Comparison of ENCODE assay signal across 1 cellular context in the genomic region with DNA sequence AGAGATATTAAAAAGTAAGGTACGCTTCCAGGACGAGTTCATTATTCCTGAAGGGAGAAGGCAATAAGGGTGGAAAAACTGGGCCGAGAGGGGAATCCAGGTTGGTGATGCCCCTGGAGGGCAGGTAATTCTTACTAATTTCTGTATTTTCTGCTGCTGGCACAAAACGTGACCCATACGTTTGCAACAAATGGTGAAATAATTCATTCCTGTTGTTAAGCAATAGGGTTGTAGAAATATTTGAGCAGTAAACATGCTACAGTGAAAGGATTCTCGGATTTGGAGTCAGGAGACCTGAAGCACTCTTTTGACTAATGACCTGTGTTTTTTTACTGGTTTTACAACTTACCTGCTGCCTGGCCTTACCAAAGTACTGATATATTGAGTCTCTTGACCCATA.
TF ChIP-seq lines count a peak whose summit lies in the region.

No MANE protein-coding gene starts in this region.

TF ChIP-seq in K562, 482 proteins besides CTCF, POLR2A, EP300 and RAD21:
- 0 out of 2 replicates have a peak, but pooled peaks have one; percentile 40 for TF ChIP-seq ZNF175 (CRISPR knock-in tag; IDR thresholded peaks at IDR 0.05; ENCODE audit: low read depth)
- TF ChIP-seq, protein P1, sequence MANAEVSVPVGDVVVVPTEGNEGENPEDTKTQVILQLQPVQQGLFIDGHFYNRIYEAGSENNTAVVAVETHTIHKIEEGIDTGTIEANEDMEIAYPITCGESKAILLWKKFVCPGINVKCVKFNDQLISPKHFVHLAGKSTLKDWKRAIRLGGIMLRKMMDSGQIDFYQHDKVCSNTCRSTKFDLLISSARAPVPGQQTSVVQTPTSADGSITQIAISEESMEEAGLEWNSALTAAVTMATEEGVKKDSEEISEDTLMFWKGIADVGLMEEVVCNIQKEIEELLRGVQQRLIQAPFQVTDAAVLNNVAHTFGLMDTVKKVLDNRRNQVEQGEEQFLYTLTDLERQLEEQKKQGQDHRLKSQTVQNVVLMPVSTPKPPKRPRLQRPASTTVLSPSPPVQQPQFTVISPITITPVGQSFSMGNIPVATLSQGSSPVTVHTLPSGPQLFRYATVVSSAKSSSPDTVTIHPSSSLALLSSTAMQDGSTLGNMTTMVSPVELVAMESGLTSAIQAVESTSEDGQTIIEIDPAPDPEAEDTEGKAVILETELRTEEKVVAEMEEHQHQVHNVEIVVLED (CRISPR knock-in tag; IDR thresholded peaks at IDR 0.05), result no peak
- no peak for TF ChIP-seq ZNF589 (CRISPR knock-in tag; IDR thresholded peaks at IDR 0.05; ENCODE audit: low read depth)
- TF ChIP-seq, protein P2, sequence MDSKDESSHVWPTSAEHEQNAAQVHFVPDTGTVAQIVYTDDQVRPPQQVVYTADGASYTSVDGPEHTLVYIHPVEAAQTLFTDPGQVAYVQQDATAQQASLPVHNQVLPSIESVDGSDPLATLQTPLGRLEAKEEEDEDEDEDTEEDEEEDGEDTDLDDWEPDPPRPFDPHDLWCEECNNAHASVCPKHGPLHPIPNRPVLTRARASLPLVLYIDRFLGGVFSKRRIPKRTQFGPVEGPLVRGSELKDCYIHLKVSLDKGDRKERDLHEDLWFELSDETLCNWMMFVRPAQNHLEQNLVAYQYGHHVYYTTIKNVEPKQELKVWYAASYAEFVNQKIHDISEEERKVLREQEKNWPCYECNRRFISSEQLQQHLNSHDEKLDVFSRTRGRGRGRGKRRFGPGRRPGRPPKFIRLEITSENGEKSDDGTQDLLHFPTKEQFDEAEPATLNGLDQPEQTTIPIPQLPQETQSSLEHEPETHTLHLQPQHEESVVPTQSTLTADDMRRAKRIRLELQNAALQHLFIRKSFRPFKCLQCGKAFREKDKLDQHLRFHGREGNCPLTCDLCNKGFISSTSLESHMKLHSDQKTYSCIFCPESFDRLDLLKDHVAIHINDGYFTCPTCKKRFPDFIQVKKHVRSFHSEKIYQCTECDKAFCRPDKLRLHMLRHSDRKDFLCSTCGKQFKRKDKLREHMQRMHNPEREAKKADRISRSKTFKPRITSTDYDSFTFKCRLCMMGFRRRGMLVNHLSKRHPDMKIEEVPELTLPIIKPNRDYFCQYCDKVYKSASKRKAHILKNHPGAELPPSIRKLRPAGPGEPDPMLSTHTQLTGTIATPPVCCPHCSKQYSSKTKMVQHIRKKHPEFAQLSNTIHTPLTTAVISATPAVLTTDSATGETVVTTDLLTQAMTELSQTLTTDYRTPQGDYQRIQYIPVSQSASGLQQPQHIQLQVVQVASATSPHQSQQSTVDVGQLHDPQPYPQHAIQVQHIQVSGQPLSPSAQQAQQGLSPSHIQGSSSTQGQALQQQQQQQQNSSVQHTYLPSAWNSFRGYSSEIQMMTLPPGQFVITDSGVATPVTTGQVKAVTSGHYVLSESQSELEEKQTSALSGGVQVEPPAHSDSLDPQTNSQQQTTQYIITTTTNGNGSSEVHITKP (IDR thresholded peaks at IDR 0.05; ENCODE audit: partially characterized antibody), result peak; percentile 16
- 0 out of 2 replicates have a peak, but pooled peaks have one; percentile 10 for TF ChIP-seq CEBPG (CRISPR knock-in tag; IDR thresholded peaks at IDR 0.05)
- peak in 1 of 2 experiments; percentile 56; a peak in 2 of 4 replicates for TF ChIP-seq CEBPG (tag; conservative IDR thresholded peaks at IDR 0.05 in 1 of 2, IDR thresholded peaks at IDR 0.05 in 1 of 2)
- TF ChIP-seq, protein P3, sequence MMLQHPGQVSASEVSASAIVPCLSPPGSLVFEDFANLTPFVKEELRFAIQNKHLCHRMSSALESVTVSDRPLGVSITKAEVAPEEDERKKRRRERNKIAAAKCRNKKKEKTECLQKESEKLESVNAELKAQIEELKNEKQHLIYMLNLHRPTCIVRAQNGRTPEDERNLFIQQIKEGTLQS (IDR thresholded peaks at IDR 0.05), result no peak
- TF ChIP-seq, protein P3 (CRISPR knock-in tag; conservative IDR thresholded peaks at IDR 0.05), result no peak
- no peak for TF ChIP-seq STAT5B (CRISPR knock-in tag; IDR thresholded peaks at IDR 0.05)
